Comparison of ENCODE assay signal across 10 cellular contexts in the genomic region with DNA sequence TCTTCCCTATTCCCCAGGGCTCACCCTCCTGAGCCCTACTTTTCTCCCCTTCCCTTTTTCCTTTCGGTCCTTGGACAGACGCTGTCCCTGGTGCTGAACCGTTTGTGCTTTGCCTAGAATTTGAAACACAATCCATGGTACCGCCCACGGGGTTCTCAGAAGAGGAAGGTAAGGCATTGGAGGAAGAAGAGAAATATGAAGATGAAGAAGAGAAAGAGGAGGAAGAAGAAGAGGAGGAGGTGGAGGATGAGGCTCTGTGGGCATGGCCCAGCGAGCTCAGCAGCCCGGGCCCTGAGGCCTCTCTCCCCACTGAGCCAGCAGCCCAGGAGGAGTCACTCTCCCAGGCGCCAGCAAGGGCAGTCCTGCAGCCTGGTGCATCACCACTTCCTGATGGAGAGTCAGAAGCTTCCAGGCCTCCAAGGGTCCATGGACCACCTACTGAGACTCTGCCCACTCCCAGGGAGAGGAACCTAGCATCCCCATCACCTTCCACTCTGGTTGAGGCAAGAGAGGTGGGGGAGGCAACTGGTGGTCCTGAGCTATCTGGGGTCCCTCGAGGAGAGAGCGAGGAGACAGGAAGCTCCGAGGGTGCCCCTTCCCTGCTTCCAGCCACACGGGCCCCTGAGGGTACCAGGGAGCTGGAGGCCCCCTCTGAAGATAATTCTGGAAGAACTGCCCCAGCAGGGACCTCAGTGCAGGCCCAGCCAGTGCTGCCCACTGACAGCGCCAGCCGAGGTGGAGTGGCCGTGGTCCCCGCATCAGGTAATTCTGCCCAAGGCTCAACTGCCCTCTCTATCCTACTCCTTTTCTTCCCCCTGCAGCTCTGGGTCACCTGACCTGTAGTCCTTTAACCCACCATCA.
DNase-seq lines count a peak whose midpoint lies in the region; TF ChIP-seq lines count a peak whose summit lies in the region.
"Had no signal": no experiment of that assay in that cellular context is flagged by ENCODE, and none has a peak within 500 bp of the region (broad histone marks: within the 10 kb centered on the region; RNA-seq: fewer than 3 reads in every experiment).

No MANE protein-coding gene starts in this region.

- POLR2A ChIA-PET in HEK293T (lab: Yijun Ruan, JAX) = interaction anchor here (0.9 to 1.9 kb wide), 2 partner anchors 9 to 28 kb away, joined by 3 to 4 read pairs; no protein-coding TSS in a partner anchor

- peaks cover 96% of the 10 kb centered on the region for H3K27me3 Mint-ChIP-seq in nephron progenitor cell (ENCODE audit: low read depth, poor library complexity)

- TF ChIP-seq CTCF in nephron progenitor cell (IDR thresholded peaks at IDR 0.05) = no peak

- H3K27ac Mint-ChIP-seq in nephron progenitor cell = no peak overlapping the region
- H3K27ac Mint-ChIP-seq: activated naive CD4-positive, alpha-beta T cell treated with anti-CD3 and anti-CD28 coated beads, Interleukin-2, amount 50 U/mL, for 24 hours; T-helper 1 cell treated with Interleukin-12 subunit alpha and Interleukin-12 subunit beta and Interleukin-4 antibody, amounts not matched to agents 30 μg/mL and 1 μg/mL, for 36 hours had no signal

- H3K4me1 Mint-ChIP-seq in nephron progenitor cell = peaks cover 7% of the 10 kb centered on the region

- H3K36me3 Mint-ChIP-seq in nephron progenitor cell (ENCODE audit: low read depth) = no peaks in the 10 kb centered on the region
- H3K36me3 Mint-ChIP-seq: activated naive CD4-positive, alpha-beta T cell treated with anti-CD3 and anti-CD28 coated beads, Interleukin-2, amount 50 U/mL, for 24 hours had no signal

- DNase-seq in NOMO-1 treated with DMSO at 0.1 percent for 48 hours (lab: John Stamatoyannopoulos, UW; ENCODE audit: unreplicated experiment) = peak; percentile 13
- no peak for DNase-seq in NOMO-1 (lab: John Stamatoyannopoulos, UW; ENCODE audit: unreplicated experiment in 2 of 2)
- peak; percentile 42 for DNase-seq in amniotic epithelial cell (ENCODE audit: low read depth)
- peak; percentile 92 for DNase-seq in nephron progenitor cell
- no peak for DNase-seq in HEK293T (ENCODE audit: extremely low spot score)
- no peak for DNase-seq in NCI-H2227 (lab: John Stamatoyannopoulos, UW; ENCODE audit: unreplicated experiment)
- DNase-seq: NCI-H345, upper lobe of left lung had no signal

- CTCF ChIA-PET in HEK293T (lab: Yijun Ruan, JAX) = interaction anchor here (1.5 to 2.3 kb wide), 2 partner anchors 25 to 28 kb away, joined by 5 to 7 read pairs; no protein-coding TSS in a partner anchor

- H3K9me3 Mint-ChIP-seq in nephron progenitor cell = no peaks in the 10 kb centered on the region
- H3K9me3 Mint-ChIP-seq: activated naive CD4-positive, alpha-beta T cell treated with anti-CD3 and anti-CD28 coated beads, Interleukin-2, amount 50 U/mL, for 24 hours; T-helper 1 cell treated with Interleukin-12 subunit alpha and Interleukin-12 subunit beta and Interleukin-4 antibody, amounts not matched to agents 30 μg/mL and 1 μg/mL, for 36 hours had no signal

- H3K4me3 Mint-ChIP-seq in nephron progenitor cell = no peak overlapping the region
- H3K4me3 Mint-ChIP-seq: activated naive CD4-positive, alpha-beta T cell treated with anti-CD3 and anti-CD28 coated beads, Interleukin-2, amount 50 U/mL, for 24 hours; T-helper 1 cell treated with Interleukin-12 subunit alpha and Interleukin-12 subunit beta and Interleukin-4 antibody, amounts not matched to agents 30 μg/mL and 1 μg/mL, for 36 hours had no signal

TF ChIP-seq in HEK293T, 16 proteins besides CTCF, POLR2A, EP300 and RAD21:
- TF ChIP-seq L3MBTL2 (conservative IDR thresholded peaks at IDR 0.05) = no peak
- no peak for TF ChIP-seq ARNT (IDR thresholded peaks at IDR 0.05)
- TF ChIP-seq SUZ12 (IDR thresholded peaks at IDR 0.05) = no peak
- TF ChIP-seq TARDBP (IDR thresholded peaks at IDR 0.05) = no peak
- no peak for TF ChIP-seq SP1 (IDR thresholded peaks at IDR 0.05)
- TF ChIP-seq LEF1 (IDR thresholded peaks at IDR 0.05; ENCODE audit: borderline replicate concordance) = no peak
- no peak for TF ChIP-seq CTBP1 (IDR thresholded peaks at IDR 0.05; ENCODE audit: borderline replicate concordance)
- TF ChIP-seq PKNOX1 (IDR thresholded peaks at IDR 0.05) = no peak
- TF ChIP-seq ZNF384 (IDR thresholded peaks at IDR 0.05) = no peak
- no peak for TF ChIP-seq BHLHE40 (IDR thresholded peaks at IDR 0.05; ENCODE audit: borderline replicate concordance)
- no peak for TF ChIP-seq ELF4 (IDR thresholded peaks at IDR 0.05)
- TF ChIP-seq HDGF (IDR thresholded peaks at IDR 0.05; ENCODE audit: borderline replicate concordance) = no peak
- no peak for TF ChIP-seq FOXK2 (IDR thresholded peaks at IDR 0.05)
- TF ChIP-seq FOXA1 (IDR thresholded peaks at IDR 0.05) = no peak
TF ChIP-seq in HEK293T: peak in this region for 0.

Comparison
In these comparisons a context has a peak if more than half of its experiments do, and no peak if none do; other contexts are left out.
1. DNase-seq: peak in NOMO-1 treated with DMSO at 0.1 percent for 48 hours (single experiment), amniotic epithelial cell (single experiment) and nephron progenitor cell (single experiment); none in NOMO-1 (0 of 2), HEK293T (single experiment) and NCI-H2227 (single experiment).